In genomic region chr1:9731561-9731960, GRCh38 we compare ENCODE assay signal across 12 cellular contexts.
A peak's percentile ranks its signal among the peaks of the same experiment; 100 is the strongest.
DNase-seq lines count a peak whose midpoint lies in the region; ATAC-seq and TF ChIP-seq lines count a peak whose summit lies in the region.
"Had no signal": no experiment of that assay in that cellular context is flagged by ENCODE, and none has a peak within 500 bp of the region (broad histone marks: within the 10 kb centered on the region; RNA-seq: fewer than 3 reads in every experiment).

No MANE protein-coding gene starts in this region.

- TF ChIP-seq CTCF in GM12865 (IDR thresholded peaks at IDR 0.05; ENCODE audit: insufficient read depth, low read depth, low read length, missing control alignments) = no peak

- H3K27ac Mint-ChIP-seq in T-helper 2 cell treated with Interferon-gamma antibody and Interleukin-4, amounts not matched to agents 5 μg/mL and 100 μg/mL, for 36 hours = peak overlapping the region; percentile 47
- peak overlapping the region; percentile 71 for H3K27ac Mint-ChIP-seq in activated naive CD8-positive, alpha-beta T cell treated with anti-CD3 and anti-CD28 coated beads, Interleukin-2, amount 50 U/mL, for 24 hours
- H3K27ac Mint-ChIP-seq in natural killer cell treated with Interleukin-12 subunit alpha and Interleukin-12 subunit beta and Interleukin-15 and Interleukin-18, amount 100 ng/mL, for 72 hours = peak overlapping the region; percentile 64 to 67

- no peaks in the 10 kb centered on the region for H3K9me3 Mint-ChIP-seq in T-helper 2 cell treated with Interferon-gamma antibody and Interleukin-4, amounts not matched to agents 5 μg/mL and 100 μg/mL, for 36 hours
- H3K9me3 Mint-ChIP-seq in activated naive CD8-positive, alpha-beta T cell treated with anti-CD3 and anti-CD28 coated beads, Interleukin-2, amount 50 U/mL, for 24 hours = no peaks in the 10 kb centered on the region
- H3K9me3 Mint-ChIP-seq in natural killer cell treated with Interleukin-12 subunit alpha and Interleukin-12 subunit beta and Interleukin-15 and Interleukin-18, amount 100 ng/mL, for 72 hours = no peaks in the 10 kb centered on the region

- peaks cover 33% of the 10 kb centered on the region for H3K4me1 Mint-ChIP-seq in T-helper 2 cell treated with Interferon-gamma antibody and Interleukin-4, amounts not matched to agents 5 μg/mL and 100 μg/mL, for 36 hours (ENCODE audit: low read depth)
- H3K4me1 Mint-ChIP-seq in activated naive CD8-positive, alpha-beta T cell treated with anti-CD3 and anti-CD28 coated beads, Interleukin-2, amount 50 U/mL, for 24 hours = peaks cover 50% of the 10 kb centered on the region
- peaks cover 31 to 41% of the 10 kb centered on the region in 2 donors for H3K4me1 Mint-ChIP-seq in natural killer cell treated with Interleukin-12 subunit alpha and Interleukin-12 subunit beta and Interleukin-15 and Interleukin-18, amount 100 ng/mL, for 72 hours (ENCODE audit: low read depth in 2 of 2)

- peaks cover 71% of the 10 kb centered on the region for H3K36me3 Mint-ChIP-seq in T-helper 2 cell treated with Interferon-gamma antibody and Interleukin-4, amounts not matched to agents 5 μg/mL and 100 μg/mL, for 36 hours (ENCODE audit: low read depth)
- peaks cover 65% of the 10 kb centered on the region for H3K36me3 Mint-ChIP-seq in activated naive CD8-positive, alpha-beta T cell treated with anti-CD3 and anti-CD28 coated beads, Interleukin-2, amount 50 U/mL, for 24 hours (ENCODE audit: low read depth)
- peaks cover 9% of the 10 kb centered on the region for H3K36me3 Mint-ChIP-seq in natural killer cell treated with Interleukin-12 subunit alpha and Interleukin-12 subunit beta and Interleukin-15 and Interleukin-18, amount 100 ng/mL, for 72 hours

- H3K4me3 ChIP-seq in GM12865 (ENCODE audit: low read depth, low read length) = no peak overlapping the region
- H3K4me3 ChIP-seq: mucosa of descending colon had no signal

- H3K27me3 Mint-ChIP-seq in T-helper 2 cell treated with Interferon-gamma antibody and Interleukin-4, amounts not matched to agents 5 μg/mL and 100 μg/mL, for 36 hours (ENCODE audit: low read depth) = no peaks in the 10 kb centered on the region
- no peaks in the 10 kb centered on the region for H3K27me3 Mint-ChIP-seq in activated naive CD8-positive, alpha-beta T cell treated with anti-CD3 and anti-CD28 coated beads, Interleukin-2, amount 50 U/mL, for 24 hours
- no peaks in the 10 kb centered on the region for H3K27me3 Mint-ChIP-seq in natural killer cell treated with Interleukin-12 subunit alpha and Interleukin-12 subunit beta and Interleukin-15 and Interleukin-18, amount 100 ng/mL, for 72 hours

- no peak overlapping the region for H3K4me3 Mint-ChIP-seq in T-helper 2 cell treated with Interferon-gamma antibody and Interleukin-4, amounts not matched to agents 5 μg/mL and 100 μg/mL, for 36 hours
- H3K4me3 Mint-ChIP-seq in activated naive CD8-positive, alpha-beta T cell treated with anti-CD3 and anti-CD28 coated beads, Interleukin-2, amount 50 U/mL, for 24 hours = no peak overlapping the region
- no peak overlapping the region for H3K4me3 Mint-ChIP-seq in natural killer cell treated with Interleukin-12 subunit alpha and Interleukin-12 subunit beta and Interleukin-15 and Interleukin-18, amount 100 ng/mL, for 72 hours

- ATAC-seq in activated naive CD8-positive, alpha-beta T cell treated with anti-CD3 and anti-CD28 coated beads, Interleukin-2, amount 50 U/mL, for 24 hours = no peak
- ATAC-seq in natural killer cell treated with Interleukin-12 subunit alpha and Interleukin-12 subunit beta and Interleukin-15 and Interleukin-18, amount 100 ng/mL, for 72 hours = no peak
- ATAC-seq in GM18870 (IDR thresholded peaks at IDR 0.05; ENCODE audit: unreplicated experiment) = no peak
- ATAC-seq: mucosa of descending colon had no signal

- no peak for DNase-seq in T-helper 2 cell treated with Interferon-gamma antibody and Interleukin-4, amounts not matched to agents 5 μg/mL and 100 μg/mL, for 36 hours (ENCODE audit: low spot score)
- DNase-seq in T-helper 2 cell (no peak), GM12865 (ENCODE audit: low read depth) (peak; percentile 12), DMS53 (lab: John Stamatoyannopoulos, UW) (no peak), putamen (ENCODE audit: low spot score) (no peak)
- DNase-seq in activated naive CD8-positive, alpha-beta T cell treated with anti-CD3 and anti-CD28 coated beads, Interleukin-2, amount 50 U/mL, for 24 hours = no peak
- no peak for DNase-seq in natural killer cell treated with Interleukin-12 subunit alpha and Interleukin-12 subunit beta and Interleukin-15 and Interleukin-18, amount 100 ng/mL, for 72 hours (ENCODE audit: low spot score)
- DNase-seq: 8988T, mucosa of descending colon, NCI-H1436, trophoblast cell had no signal
